ENCODE assay signal across 1 cellular context in genomic region chr10:114195079-114195478, GRCh38.
TF ChIP-seq lines count a peak whose summit lies in the region.

No MANE protein-coding gene starts in this region.

TF ChIP-seq in GM12878, 131 proteins besides CTCF, POLR2A, EP300 and RAD21 (continued from another document):
- TF ChIP-seq RELB (IDR thresholded peaks at IDR 0.05; ENCODE audit: low read depth) (no peak), MEF2A (IDR thresholded peaks at IDR 0.05; ENCODE audit: insufficient read depth, low read depth, low read length) (peak; percentile 90), RBBP5 (conservative IDR thresholded peaks at IDR 0.05) (no peak), BACH1 (IDR thresholded peaks at IDR 0.05; ENCODE audit: borderline replicate concordance) (no peak), CREM (IDR thresholded peaks at IDR 0.05; ENCODE audit: low read depth) (peak; percentile 48; the same call in 1 of the 2 replicates), JUNB (IDR thresholded peaks at IDR 0.05) (peak; percentile 89), MYB (IDR thresholded peaks at IDR 0.05; ENCODE audit: borderline replicate concordance, low read depth, low read length) (no peak), IRF4 (IDR thresholded peaks at IDR 0.05; ENCODE audit: low read depth, low read length) (0 out of 2 replicates have a peak, but pooled peaks have one; percentile 18), ZBED1 (IDR thresholded peaks at IDR 0.05; ENCODE audit: borderline replicate concordance) (no peak), ATF3 (IDR thresholded peaks at IDR 0.05; ENCODE audit: borderline replicate concordance, extremely low read depth, low read depth, low read length) (no peak), CBFB (IDR thresholded peaks at IDR 0.05; ENCODE audit: low read depth) (peak; percentile 53; the same call in 1 of the 2 replicates), TCF12 (IDR thresholded peaks at IDR 0.05; ENCODE audit: low read depth, low read length) (no peak), CBX5 (IDR thresholded peaks at IDR 0.05; ENCODE audit: low read depth) (peak; percentile 73; the same call in 1 of the 2 replicates), MTA3 (IDR thresholded peaks at IDR 0.05; ENCODE audit: borderline replicate concordance, low read length) (peak; percentile 53; the same call in 1 of the 2 replicates), RAD51 (IDR thresholded peaks at IDR 0.05) (no peak), MLLT1 (IDR thresholded peaks at IDR 0.05) (no peak), IKZF2 (IDR thresholded peaks at IDR 0.05) (peak; percentile 14 to 47; a peak in 1 of 4 replicates), FOS (IDR thresholded peaks at IDR 0.05; ENCODE audit: borderline replicate concordance, extremely low read depth, insufficient read length) (no peak), USF1 (IDR thresholded peaks at IDR 0.05; ENCODE audit: borderline replicate concordance, extremely low read length, insufficient read depth, low read depth, low read length) (no peak), BCL11A (IDR thresholded peaks at IDR 0.05; ENCODE audit: low read depth, low read length) (peak; percentile 62; the same call in 1 of the 2 replicates), ETV6 (conservative IDR thresholded peaks at IDR 0.05 in 1 of 2, IDR thresholded peaks at IDR 0.05 in 1 of 2; ENCODE audit: borderline replicate concordance in 1 of 2, low read depth in 1 of 2) (no peak), TCF7 (IDR thresholded peaks at IDR 0.05; ENCODE audit: borderline replicate concordance) (peak; percentile 85), RUNX3 (IDR thresholded peaks at IDR 0.05; ENCODE audit: low read length) (peak; percentile 99), IRF3 (IDR thresholded peaks at IDR 0.05) (no peak), GATAD2B (conservative IDR thresholded peaks at IDR 0.05; ENCODE audit: low read depth) (no peak), FOXK2 (IDR thresholded peaks at IDR 0.05) (no peak), KDM1A (IDR thresholded peaks at IDR 0.05; ENCODE audit: borderline replicate concordance) (no peak), SRF (IDR thresholded peaks at IDR 0.05; ENCODE audit: low read depth in 2 of 2, low read length in 2 of 2) (no peak), NKRF (conservative IDR thresholded peaks at IDR 0.05) (no peak), CHD4 (IDR thresholded peaks at IDR 0.05) (no peak), PML (IDR thresholded peaks at IDR 0.05; ENCODE audit: low read length) (peak; percentile 61; the same call in 1 of the 2 replicates), TBL1XR1 (IDR thresholded peaks at IDR 0.05; ENCODE audit: low read depth, low read length) (no peak), FOXM1 (IDR thresholded peaks at IDR 0.05; ENCODE audit: low read depth, low read length) (peak; percentile 79), CEBPB (IDR thresholded peaks at IDR 0.05; ENCODE audit: borderline replicate concordance in 1 of 2, low read depth in 2 of 2, low read length in 2 of 2) (peak in 1 of 2 experiments; percentile 79; a peak in 2 of 4 replicates), NFIC (IDR thresholded peaks at IDR 0.05; ENCODE audit: low read depth, low read length) (peak; percentile 93)
